ENCODE assay signal across 17 cellular contexts in the genomic region with DNA sequence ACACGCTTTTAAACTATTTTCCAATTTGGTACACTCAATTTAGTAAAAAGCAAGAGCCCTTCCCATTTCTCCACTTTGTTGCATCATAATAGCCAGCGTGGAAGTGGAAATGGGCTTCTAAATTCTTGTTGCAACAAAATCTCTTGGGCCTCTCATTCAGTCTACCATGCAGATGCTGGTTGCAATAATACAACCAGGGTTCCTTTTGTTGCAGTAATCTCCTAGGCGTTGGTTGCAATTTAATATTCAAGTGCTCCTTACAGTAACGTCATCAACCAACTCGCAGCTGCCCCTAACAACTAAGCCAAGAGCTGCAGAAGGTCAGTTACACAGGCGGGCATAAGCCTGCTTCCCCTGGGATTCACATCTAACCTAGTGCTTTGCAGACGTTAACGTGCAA. TPM values are rescaled to one million over a fixed set of nuclear protein-coding genes. Genes with fewer than 3 reads are reported as not detected.
DNase-seq lines count a peak whose midpoint lies in the region; ATAC-seq and TF ChIP-seq lines count a peak whose summit lies in the region.
"Had no signal": no experiment of that assay in that cellular context is flagged by ENCODE, and none has a peak within 500 bp of the region (broad histone marks: within the 10 kb centered on the region; RNA-seq: fewer than 3 reads in every experiment).

No MANE protein-coding gene starts in this region.

- H3K9me3 ChIP-seq in CD4-positive, alpha-beta T cell (ENCODE audit: control insufficient read depth, low read length), result no peaks in the 10 kb centered on the region
- H3K9me3 ChIP-seq in HEK293 (ENCODE audit: control insufficient read depth, insufficient read depth, low read depth, low read length), result no peaks in the 10 kb centered on the region
- H3K9me3 ChIP-seq: ascending aorta, BE2C, ovary, SJSA1 had no signal

- ATAC-seq in CD4-positive, alpha-beta T cell (ENCODE audit: poor library complexity), result no peak
- no peak for ATAC-seq in HG02885 (IDR thresholded peaks at IDR 0.05; ENCODE audit: poor library complexity, unreplicated experiment)
- no peak for ATAC-seq in GM21723 (IDR thresholded peaks at IDR 0.05; ENCODE audit: unreplicated experiment)
- ATAC-seq: left lobe of liver had no signal

- H3K36me3 ChIP-seq in HEK293 (ENCODE audit: control insufficient read depth in 2 of 2, insufficient read depth in 1 of 2, low read length in 2 of 2), result peaks cover 0 to 7% of the 10 kb centered on the region in 2 experiments; a peak in 1 of 3 replicates
- H3K36me3 ChIP-seq: ascending aorta, ovary had no signal

- H3K4me1 Mint-ChIP-seq in CD4-positive, alpha-beta T cell (ENCODE audit: low read depth), result peaks cover 45% of the 10 kb centered on the region
- H3K4me1 Mint-ChIP-seq in nephron, result peaks cover 41% of the 10 kb centered on the region

- no peak overlapping the region for H3K4me3 ChIP-seq in HEK293 (ENCODE audit: low read depth, low read length)
- H3K4me3 ChIP-seq: ascending aorta, ovary, SJSA1, skin epidermis had no signal

- H3K27me3 Mint-ChIP-seq in CD4-positive, alpha-beta T cell, result no peaks in the 10 kb centered on the region
- no peaks in the 10 kb centered on the region for H3K27me3 Mint-ChIP-seq in nephron (ENCODE audit: low read depth)

- DNase-seq in CD4-positive, alpha-beta T cell, result no peak
- peak; percentile 65 for DNase-seq in NCI-H69 (lab: John Stamatoyannopoulos, UW)
- DNase-seq in AG08396 (ENCODE audit: low spot score), result no peak
- no peak for DNase-seq in NCI-H446 treated with DMSO at 0.1 percent for 48 hours (lab: John Stamatoyannopoulos, UW)
- DNase-seq: activated naive CD4-positive, alpha-beta T cell; BE2C; NCI-H1694; T1000 had no signal

- H3K4me3 Mint-ChIP-seq in CD4-positive, alpha-beta T cell, result peak overlapping the region; percentile 56
- H3K4me3 Mint-ChIP-seq in nephron, result peak overlapping the region; percentile 57 to 96 (median 78)

- H3K27ac Mint-ChIP-seq in CD4-positive, alpha-beta T cell, result no peak overlapping the region
- peak overlapping the region in 1 of 3 experiments; percentile 60 for H3K27ac Mint-ChIP-seq in nephron

- POLR2A ChIA-PET in CD4-positive, alpha-beta T cell (lab: Charles Lee), result interaction anchor here (1.5 kb wide), 1 partner anchor 28 kb away, joined by 3 read pairs; no protein-coding TSS in a partner anchor
- POLR2A ChIA-PET in HEK293 (lab: Yijun Ruan, JAX), result interaction anchor here (0.5 kb wide), 1 partner anchor 10 kb away, joined by 5 read pairs; no protein-coding TSS in a partner anchor

- intact Hi-C loops in CD4-positive, alpha-beta T cell (cut with DNase I, micrococcal nuclease), result no loop called here

- CTCF ChIA-PET in CD4-positive, alpha-beta T cell (lab: Charles Lee), result no interaction called here
- CTCF ChIA-PET in HEK293 (lab: Yijun Ruan, JAX), result interaction anchor here (1.1 to 1.3 kb wide), 2 partner anchors 12 to 65 kb away, joined by 3 to 4 read pairs; a partner anchor contains a TSS

- no peak for TF ChIP-seq CTCF in CD4-positive, alpha-beta T cell (IDR thresholded peaks at IDR 0.05)
- TF ChIP-seq CTCF in HEK293 (tag by site-specific recombination; IDR thresholded peaks at IDR 0.05), result no peak
- no peak for TF ChIP-seq CTCF in nephron (IDR thresholded peaks at IDR 0.05; ENCODE audit: unreplicated experiment in 3 of 3)

- no peaks in the 10 kb centered on the region for H3K27me3 ChIP-seq in CD4-positive, alpha-beta T cell (ENCODE audit: control insufficient read depth, insufficient read depth, low read length)
- H3K27me3 ChIP-seq: ascending aorta, BE2C, ovary, SJSA1 had no signal

- H3K27ac ChIP-seq in CD4-positive, alpha-beta T cell (ENCODE audit: low read depth, low read length), result no peak overlapping the region
- H3K27ac ChIP-seq in HEK293 (ENCODE audit: extremely low read depth, low read depth, low read length), result no peak overlapping the region
- H3K27ac ChIP-seq: ascending aorta, ovary, SJSA1 had no signal

- no peaks in the 10 kb centered on the region for H3K9me3 Mint-ChIP-seq in CD4-positive, alpha-beta T cell
- no peaks in the 10 kb centered on the region for H3K9me3 Mint-ChIP-seq in nephron

- peaks cover 17% of the 10 kb centered on the region for H3K36me3 Mint-ChIP-seq in CD4-positive, alpha-beta T cell (ENCODE audit: low read depth)
- peaks cover 2% of the 10 kb centered on the region for H3K36me3 Mint-ChIP-seq in nephron (ENCODE audit: low read depth)

- H3K4me1 ChIP-seq in HEK293 (ENCODE audit: control insufficient read depth, insufficient read depth, low read length), result 0 out of 2 replicates have a peak, but pooled peaks cover 2% of the 10 kb centered on the region

TF ChIP-seq in HEK293, 187 proteins besides CTCF, POLR2A, EP300 and RAD21:
- TF ChIP-seq, protein P1, sequence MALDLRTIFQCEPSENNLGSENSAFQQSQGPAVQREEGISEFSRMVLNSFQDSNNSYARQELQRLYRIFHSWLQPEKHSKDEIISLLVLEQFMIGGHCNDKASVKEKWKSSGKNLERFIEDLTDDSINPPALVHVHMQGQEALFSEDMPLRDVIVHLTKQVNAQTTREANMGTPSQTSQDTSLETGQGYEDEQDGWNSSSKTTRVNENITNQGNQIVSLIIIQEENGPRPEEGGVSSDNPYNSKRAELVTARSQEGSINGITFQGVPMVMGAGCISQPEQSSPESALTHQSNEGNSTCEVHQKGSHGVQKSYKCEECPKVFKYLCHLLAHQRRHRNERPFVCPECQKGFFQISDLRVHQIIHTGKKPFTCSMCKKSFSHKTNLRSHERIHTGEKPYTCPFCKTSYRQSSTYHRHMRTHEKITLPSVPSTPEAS (tag by site-specific recombination; IDR thresholded peaks at IDR 0.05), result no peak
- TF ChIP-seq ZNF837 (tag by site-specific recombination; IDR thresholded peaks at IDR 0.05), result no peak
- TF ChIP-seq, protein P2, sequence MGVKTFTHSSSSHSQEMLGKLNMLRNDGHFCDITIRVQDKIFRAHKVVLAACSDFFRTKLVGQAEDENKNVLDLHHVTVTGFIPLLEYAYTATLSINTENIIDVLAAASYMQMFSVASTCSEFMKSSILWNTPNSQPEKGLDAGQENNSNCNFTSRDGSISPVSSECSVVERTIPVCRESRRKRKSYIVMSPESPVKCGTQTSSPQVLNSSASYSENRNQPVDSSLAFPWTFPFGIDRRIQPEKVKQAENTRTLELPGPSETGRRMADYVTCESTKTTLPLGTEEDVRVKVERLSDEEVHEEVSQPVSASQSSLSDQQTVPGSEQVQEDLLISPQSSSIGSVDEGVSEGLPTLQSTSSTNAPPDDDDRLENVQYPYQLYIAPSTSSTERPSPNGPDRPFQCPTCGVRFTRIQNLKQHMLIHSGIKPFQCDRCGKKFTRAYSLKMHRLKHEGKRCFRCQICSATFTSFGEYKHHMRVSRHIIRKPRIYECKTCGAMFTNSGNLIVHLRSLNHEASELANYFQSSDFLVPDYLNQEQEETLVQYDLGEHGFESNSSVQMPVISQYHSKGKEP (tag by site-specific recombination; IDR thresholded peaks at IDR 0.05), result peak; percentile 79

RNA-seq across cellular contexts. Expression of a gene that starts 2.7 kb away (rescaled TPM):
- 10 to 100 TPM; 60.8 TPM for total RNA-seq in CD4-positive, alpha-beta T cell

RNA-seq across cellular contexts. Expression of a gene that starts 13.1 kb away (rescaled TPM):
- 10 to 100 TPM; 49.5 to 50.0 TPM for total RNA-seq in CD4-positive, alpha-beta T cell

RNA-seq across cellular contexts. Expression of a gene that starts 13.3 kb away (rescaled TPM):
- total RNA-seq in CD4-positive, alpha-beta T cell, result 10 to 100 TPM; 11.7 to 11.9 TPM

RNA-seq across cellular contexts. Expression of a gene that starts 25.7 kb away (rescaled TPM):
- total RNA-seq in CD4-positive, alpha-beta T cell, result 10 to 100 TPM; 44.2 to 50.9 TPM

RNA-seq across cellular contexts. Expression of a gene that starts 25.9 kb away (rescaled TPM):
- 10 to 100 TPM; 10.6 to 12.0 TPM for total RNA-seq in CD4-positive, alpha-beta T cell
